1 cellular context compared by ENCODE assay signal in the genomic region with DNA sequence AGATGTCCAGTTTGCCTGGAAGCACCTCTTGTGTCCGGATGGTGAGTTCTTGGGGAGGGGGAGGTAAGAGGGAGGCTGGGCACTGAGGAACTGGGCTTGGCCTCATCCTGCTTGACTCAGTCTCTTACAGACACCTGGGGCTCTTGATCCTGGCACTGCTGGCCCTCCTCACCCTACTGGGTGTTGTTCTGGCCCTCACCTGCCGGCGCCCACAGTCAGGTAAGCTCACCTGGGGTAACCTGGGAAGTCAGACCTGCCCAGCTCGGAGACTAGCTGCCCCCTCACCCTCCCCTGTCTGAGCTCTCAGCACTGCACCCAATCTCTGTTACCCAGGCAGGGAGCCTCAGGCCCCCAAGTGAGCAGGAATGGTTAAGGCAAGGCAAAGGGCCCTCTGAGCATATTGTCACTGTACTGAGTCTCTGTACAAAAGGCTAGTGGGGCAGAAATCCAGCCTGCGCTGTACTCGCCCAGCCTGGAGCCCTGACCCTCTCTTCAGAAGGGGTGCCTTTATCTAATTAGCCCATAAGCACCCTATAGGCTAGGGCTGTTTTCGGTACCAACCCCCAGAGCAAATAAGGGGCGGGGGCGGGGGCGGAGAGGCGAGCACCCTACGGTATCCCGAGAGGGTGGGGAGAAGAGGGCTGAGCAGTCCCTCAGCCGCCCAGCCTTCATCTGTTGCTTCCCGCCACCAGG.
A peak's percentile ranks its signal among the peaks of the same experiment; 100 is the strongest.
TF ChIP-seq lines count a peak whose summit lies in the region.

No MANE protein-coding gene starts in this region.

TF ChIP-seq in HepG2, 621 proteins besides CTCF, POLR2A, EP300 and RAD21 (continued from another document):
- TF ChIP-seq, protein P1, sequence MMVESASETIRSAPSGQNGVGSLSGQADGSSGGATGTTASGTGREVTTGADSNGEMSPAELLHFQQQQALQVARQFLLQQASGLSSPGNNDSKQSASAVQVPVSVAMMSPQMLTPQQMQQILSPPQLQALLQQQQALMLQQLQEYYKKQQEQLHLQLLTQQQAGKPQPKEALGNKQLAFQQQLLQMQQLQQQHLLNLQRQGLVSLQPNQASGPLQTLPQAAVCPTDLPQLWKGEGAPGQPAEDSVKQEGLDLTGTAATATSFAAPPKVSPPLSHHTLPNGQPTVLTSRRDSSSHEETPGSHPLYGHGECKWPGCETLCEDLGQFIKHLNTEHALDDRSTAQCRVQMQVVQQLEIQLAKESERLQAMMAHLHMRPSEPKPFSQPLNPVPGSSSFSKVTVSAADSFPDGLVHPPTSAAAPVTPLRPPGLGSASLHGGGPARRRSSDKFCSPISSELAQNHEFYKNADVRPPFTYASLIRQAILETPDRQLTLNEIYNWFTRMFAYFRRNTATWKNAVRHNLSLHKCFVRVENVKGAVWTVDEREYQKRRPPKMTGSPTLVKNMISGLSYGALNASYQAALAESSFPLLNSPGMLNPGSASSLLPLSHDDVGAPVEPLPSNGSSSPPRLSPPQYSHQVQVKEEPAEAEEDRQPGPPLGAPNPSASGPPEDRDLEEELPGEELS (CRISPR knock-in tag; IDR thresholded peaks at IDR 0.05), result 0 out of 2 replicates have a peak, but pooled peaks have one; percentile 32
- TF ChIP-seq, protein P2, sequence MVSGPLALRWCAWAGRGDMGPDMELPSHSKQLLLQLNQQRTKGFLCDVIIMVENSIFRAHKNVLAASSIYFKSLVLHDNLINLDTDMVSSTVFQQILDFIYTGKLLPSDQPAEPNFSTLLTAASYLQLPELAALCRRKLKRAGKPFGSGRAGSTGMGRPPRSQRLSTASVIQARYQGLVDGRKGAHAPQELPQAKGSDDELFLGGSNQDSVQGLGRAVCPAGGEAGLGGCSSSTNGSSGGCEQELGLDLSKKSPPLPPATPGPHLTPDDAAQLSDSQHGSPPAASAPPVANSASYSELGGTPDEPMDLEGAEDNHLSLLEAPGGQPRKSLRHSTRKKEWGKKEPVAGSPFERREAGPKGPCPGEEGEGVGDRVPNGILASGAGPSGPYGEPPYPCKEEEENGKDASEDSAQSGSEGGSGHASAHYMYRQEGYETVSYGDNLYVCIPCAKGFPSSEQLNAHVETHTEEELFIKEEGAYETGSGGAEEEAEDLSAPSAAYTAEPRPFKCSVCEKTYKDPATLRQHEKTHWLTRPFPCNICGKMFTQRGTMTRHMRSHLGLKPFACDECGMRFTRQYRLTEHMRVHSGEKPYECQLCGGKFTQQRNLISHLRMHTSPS (CRISPR knock-in tag; IDR thresholded peaks at IDR 0.05; ENCODE audit: low read depth), result peak; percentile 41; the same call in 1 of the 2 replicates
- no peak for TF ChIP-seq ZSCAN20 (CRISPR knock-in tag; IDR thresholded peaks at IDR 0.05; ENCODE audit: borderline replicate concordance)
- TF ChIP-seq GZF1 (CRISPR knock-in tag; IDR thresholded peaks at IDR 0.05), result no peak
- TF ChIP-seq, protein P3, sequence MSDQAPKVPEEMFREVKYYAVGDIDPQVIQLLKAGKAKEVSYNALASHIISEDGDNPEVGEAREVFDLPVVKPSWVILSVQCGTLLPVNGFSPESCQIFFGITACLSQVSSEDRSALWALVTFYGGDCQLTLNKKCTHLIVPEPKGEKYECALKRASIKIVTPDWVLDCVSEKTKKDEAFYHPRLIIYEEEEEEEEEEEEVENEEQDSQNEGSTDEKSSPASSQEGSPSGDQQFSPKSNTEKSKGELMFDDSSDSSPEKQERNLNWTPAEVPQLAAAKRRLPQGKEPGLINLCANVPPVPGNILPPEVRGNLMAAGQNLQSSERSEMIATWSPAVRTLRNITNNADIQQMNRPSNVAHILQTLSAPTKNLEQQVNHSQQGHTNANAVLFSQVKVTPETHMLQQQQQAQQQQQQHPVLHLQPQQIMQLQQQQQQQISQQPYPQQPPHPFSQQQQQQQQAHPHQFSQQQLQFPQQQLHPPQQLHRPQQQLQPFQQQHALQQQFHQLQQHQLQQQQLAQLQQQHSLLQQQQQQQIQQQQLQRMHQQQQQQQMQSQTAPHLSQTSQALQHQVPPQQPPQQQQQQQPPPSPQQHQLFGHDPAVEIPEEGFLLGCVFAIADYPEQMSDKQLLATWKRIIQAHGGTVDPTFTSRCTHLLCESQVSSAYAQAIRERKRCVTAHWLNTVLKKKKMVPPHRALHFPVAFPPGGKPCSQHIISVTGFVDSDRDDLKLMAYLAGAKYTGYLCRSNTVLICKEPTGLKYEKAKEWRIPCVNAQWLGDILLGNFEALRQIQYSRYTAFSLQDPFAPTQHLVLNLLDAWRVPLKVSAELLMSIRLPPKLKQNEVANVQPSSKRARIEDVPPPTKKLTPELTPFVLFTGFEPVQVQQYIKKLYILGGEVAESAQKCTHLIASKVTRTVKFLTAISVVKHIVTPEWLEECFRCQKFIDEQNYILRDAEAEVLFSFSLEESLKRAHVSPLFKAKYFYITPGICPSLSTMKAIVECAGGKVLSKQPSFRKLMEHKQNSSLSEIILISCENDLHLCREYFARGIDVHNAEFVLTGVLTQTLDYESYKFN (CRISPR knock-in tag; conservative IDR thresholded peaks at IDR 0.05), result 0 out of 2 replicates have a peak, but pooled peaks have one; percentile 14
- TF ChIP-seq TARDBP (CRISPR knock-in tag; IDR thresholded peaks at IDR 0.05), result no peak
- TF ChIP-seq, protein P4, sequence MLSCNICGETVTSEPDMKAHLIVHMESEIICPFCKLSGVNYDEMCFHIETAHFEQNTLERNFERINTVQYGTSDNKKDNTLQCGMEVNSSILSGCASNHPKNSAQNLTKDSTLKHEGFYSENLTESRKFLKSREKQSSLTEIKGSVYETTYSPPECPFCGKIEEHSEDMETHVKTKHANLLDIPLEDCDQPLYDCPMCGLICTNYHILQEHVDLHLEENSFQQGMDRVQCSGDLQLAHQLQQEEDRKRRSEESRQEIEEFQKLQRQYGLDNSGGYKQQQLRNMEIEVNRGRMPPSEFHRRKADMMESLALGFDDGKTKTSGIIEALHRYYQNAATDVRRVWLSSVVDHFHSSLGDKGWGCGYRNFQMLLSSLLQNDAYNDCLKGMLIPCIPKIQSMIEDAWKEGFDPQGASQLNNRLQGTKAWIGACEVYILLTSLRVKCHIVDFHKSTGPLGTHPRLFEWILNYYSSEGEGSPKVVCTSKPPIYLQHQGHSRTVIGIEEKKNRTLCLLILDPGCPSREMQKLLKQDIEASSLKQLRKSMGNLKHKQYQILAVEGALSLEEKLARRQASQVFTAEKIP (CRISPR knock-in tag; IDR thresholded peaks at IDR 0.05; ENCODE audit: borderline replicate concordance), result no peak
- no peak for TF ChIP-seq KDM1A (CRISPR knock-in tag; IDR thresholded peaks at IDR 0.05)
- TF ChIP-seq AKAP8 (CRISPR knock-in tag; IDR thresholded peaks at IDR 0.05), result no peak
- 0 out of 2 replicates have a peak, but pooled peaks have one; percentile 7 for TF ChIP-seq FOXC1 (CRISPR knock-in tag; IDR thresholded peaks at IDR 0.05; ENCODE audit: borderline replicate concordance)
- TF ChIP-seq, protein P5, sequence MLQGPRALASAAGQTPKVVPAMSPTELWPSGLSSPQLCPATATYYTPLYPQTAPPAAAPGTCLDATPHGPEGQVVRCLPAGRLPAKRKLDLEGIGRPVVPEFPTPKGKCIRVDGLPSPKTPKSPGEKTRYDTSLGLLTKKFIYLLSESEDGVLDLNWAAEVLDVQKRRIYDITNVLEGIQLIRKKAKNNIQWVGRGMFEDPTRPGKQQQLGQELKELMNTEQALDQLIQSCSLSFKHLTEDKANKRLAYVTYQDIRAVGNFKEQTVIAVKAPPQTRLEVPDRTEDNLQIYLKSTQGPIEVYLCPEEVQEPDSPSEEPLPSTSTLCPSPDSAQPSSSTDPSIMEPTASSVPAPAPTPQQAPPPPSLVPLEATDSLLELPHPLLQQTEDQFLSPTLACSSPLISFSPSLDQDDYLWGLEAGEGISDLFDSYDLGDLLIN (CRISPR knock-in tag; IDR thresholded peaks at IDR 0.05; ENCODE audit: borderline replicate concordance), result no peak; the same call in 1 of the 2 replicates
- 0 out of 2 replicates have a peak, but pooled peaks have one; percentile 0 for TF ChIP-seq ZNF788 (CRISPR knock-in tag; IDR thresholded peaks at IDR 0.05; ENCODE audit: borderline replicate concordance)
- TF ChIP-seq NAIF1 (CRISPR knock-in tag; IDR thresholded peaks at IDR 0.05; ENCODE audit: borderline replicate concordance), result 0 out of 2 replicates have a peak, but pooled peaks have one; percentile 45
- 0 out of 2 replicates have a peak, but pooled peaks have one; percentile 76 for TF ChIP-seq ZNF256 (CRISPR knock-in tag; conservative IDR thresholded peaks at IDR 0.05)
